Comparison of ENCODE assay signal across 12 cellular contexts in the genomic region with DNA sequence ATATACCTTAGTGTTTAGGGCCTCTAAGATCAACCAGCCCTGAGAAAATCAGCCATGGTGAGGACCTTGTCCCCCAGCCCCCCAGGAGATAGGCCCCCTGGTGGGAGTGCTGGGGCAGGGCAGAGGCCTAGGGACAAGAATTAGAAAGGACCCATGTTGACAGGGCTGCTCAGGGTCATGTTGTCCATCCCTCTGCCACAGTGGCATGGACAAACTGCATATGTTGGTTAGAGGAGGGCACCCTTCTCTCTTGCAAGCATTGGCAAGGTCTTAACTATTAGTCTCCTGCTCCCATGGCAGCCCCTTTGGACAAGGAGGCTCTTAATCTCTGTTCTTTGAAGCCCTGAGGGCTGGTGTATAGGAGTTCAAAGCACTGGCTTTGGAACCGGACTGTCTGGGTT. TPM values are rescaled to one million over a fixed set of nuclear protein-coding genes. Genes with fewer than 3 reads are reported as not detected.
DNase-seq lines count a peak whose midpoint lies in the region; ATAC-seq and TF ChIP-seq lines count a peak whose summit lies in the region.
"Had no signal": no experiment of that assay in that cellular context is flagged by ENCODE, and none has a peak within 500 bp of the region (broad histone marks: within the 10 kb centered on the region; RNA-seq: fewer than 3 reads in every experiment).

No MANE protein-coding gene starts in this region.

- no peaks in the 10 kb centered on the region for H3K9me3 Mint-ChIP-seq in T-helper 2 cell treated with Interferon-gamma antibody and Interleukin-4, amounts not matched to agents 5 μg/mL and 100 μg/mL, for 36 hours

- H3K4me3 ChIP-seq in epithelial cell of proximal tubule (ENCODE audit: low read depth, low read length): no peak overlapping the region
- H3K4me3 ChIP-seq: HAP-1 had no signal

- H3K27ac Mint-ChIP-seq in T-helper 2 cell treated with Interferon-gamma antibody and Interleukin-4, amounts not matched to agents 5 μg/mL and 100 μg/mL, for 36 hours: peak overlapping the region; percentile 93

- H3K36me3 Mint-ChIP-seq in T-helper 2 cell treated with Interferon-gamma antibody and Interleukin-4, amounts not matched to agents 5 μg/mL and 100 μg/mL, for 36 hours (ENCODE audit: low read depth): peaks cover 45% of the 10 kb centered on the region

- peak overlapping the region; percentile 49 for H3K27ac ChIP-seq in substantia nigra (ENCODE audit: low read depth, low read length, poor library complexity, severe bottlenecking)
- H3K27ac ChIP-seq: C4-2B had no signal

- peak overlapping the region; percentile 98 for H3K4me3 Mint-ChIP-seq in T-helper 2 cell treated with Interferon-gamma antibody and Interleukin-4, amounts not matched to agents 5 μg/mL and 100 μg/mL, for 36 hours

- no peaks in the 10 kb centered on the region for H3K27me3 Mint-ChIP-seq in T-helper 2 cell treated with Interferon-gamma antibody and Interleukin-4, amounts not matched to agents 5 μg/mL and 100 μg/mL, for 36 hours (ENCODE audit: low read depth)

- H3K4me1 Mint-ChIP-seq in T-helper 2 cell treated with Interferon-gamma antibody and Interleukin-4, amounts not matched to agents 5 μg/mL and 100 μg/mL, for 36 hours (ENCODE audit: low read depth): peaks cover 68% of the 10 kb centered on the region

- DNase-seq in activated CD8-positive, alpha-beta memory T cell treated with anti-CD3 and anti-CD28 coated beads for 24 hours: peak; percentile 70
- DNase-seq in activated CD8-positive, alpha-beta memory T cell treated with anti-CD3 and anti-CD28 coated beads, Interleukin-2, amount 50 U/mL, for 4 hours: no peak
- no peak for DNase-seq in T-helper 2 cell treated with Interferon-gamma antibody and Interleukin-4, amounts not matched to agents 5 μg/mL and 100 μg/mL, for 36 hours (ENCODE audit: low spot score)
- DNase-seq in epithelial cell of proximal tubule (ENCODE audit: low read depth) (no peak), substantia nigra (lab: John Stamatoyannopoulos, UW) (no peak)
- DNase-seq: NCI-H1417 treated with DMSO at 0.1 percent for 48 hours had no signal

- ATAC-seq in GM18867 (IDR thresholded peaks at IDR 0.05; ENCODE audit: unreplicated experiment): no peak
- ATAC-seq in HG03139 (IDR thresholded peaks at IDR 0.05; ENCODE audit: unreplicated experiment): no peak
- no peak for ATAC-seq in GM19467 (IDR thresholded peaks at IDR 0.05; ENCODE audit: unreplicated experiment)

- TF ChIP-seq CTCF in epithelial cell of proximal tubule (conservative IDR thresholded peaks at IDR 0.05; ENCODE audit: low read depth, low read length): peak; percentile 32

RNA-seq across cellular contexts. Expression of gene PTPN6, which starts 0.8 kb away (rescaled TPM):
- 21.8 and 37.5 TPM in 2 replicates for total RNA-seq in epithelial cell of proximal tubule

RNA-seq across cellular contexts. Expression of gene C12orf57, which starts 6.6 kb away (rescaled TPM):
- total RNA-seq in epithelial cell of proximal tubule: 163 and 174 TPM in 2 replicates

RNA-seq across cellular contexts. Expression of gene RNU7-1, which starts 6.8 kb away (rescaled TPM):
- not detected in 2 replicates for total RNA-seq in epithelial cell of proximal tubule
- total RNA-seq: activated CD8-positive, alpha-beta memory T cell treated with anti-CD3 and anti-CD28 coated beads for 36 hours had no signal

RNA-seq across cellular contexts. Expression of gene PHB2, which starts 20.1 kb away (rescaled TPM):
- 287 and 559 TPM in 2 replicates for total RNA-seq in epithelial cell of proximal tubule

RNA-seq across cellular contexts. Expression of gene EMG1, which starts 20.3 kb away (rescaled TPM):
- 81.5 and 138 TPM in 2 replicates for total RNA-seq in epithelial cell of proximal tubule
